In the genomic region with DNA sequence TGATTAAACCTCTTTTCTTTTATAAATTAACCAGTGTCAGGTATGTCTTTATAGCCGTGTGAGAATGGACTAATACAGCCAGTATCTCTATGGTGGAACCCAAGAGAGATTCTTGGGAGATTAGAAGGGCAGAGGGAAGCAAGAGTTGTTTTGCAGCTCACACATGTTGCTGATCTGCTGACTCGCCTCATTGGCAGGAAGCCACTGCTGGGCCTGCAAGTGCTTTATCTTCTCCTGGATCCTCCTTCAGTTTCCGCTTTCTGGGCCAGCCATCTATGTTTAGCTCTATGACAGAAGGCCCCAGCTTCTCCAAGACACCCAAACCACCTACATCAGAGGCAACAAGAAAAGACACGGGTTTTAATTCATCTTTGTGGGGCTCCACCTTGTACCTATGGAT, we compare ENCODE assay signal across 11 cellular contexts. TPM values are rescaled to one million over a fixed set of nuclear protein-coding genes. Genes with fewer than 3 reads are reported as not detected.
DNase-seq lines count a peak whose midpoint lies in the region; ATAC-seq and TF ChIP-seq lines count a peak whose summit lies in the region.
"Had no signal": no experiment of that assay in that cellular context is flagged by ENCODE, and none has a peak within 500 bp of the region (broad histone marks: within the 10 kb centered on the region; RNA-seq: fewer than 3 reads in every experiment).

No MANE protein-coding gene starts in this region.

- peak; percentile 55 for DNase-seq in DMS 273 (lab: John Stamatoyannopoulos, UW; ENCODE audit: unreplicated experiment)
- DNase-seq in DMS 273 treated with DMSO at 0.1 percent for 48 hours (lab: John Stamatoyannopoulos, UW), result no peak
- DNase-seq in mammary epithelial cell, result peak; percentile 18
- peak; percentile 21 for DNase-seq in kidney glomerular epithelial cell (lab: John Stamatoyannopoulos, UW)
- DNase-seq in uterus, result peak; percentile 55 to 72
- DNase-seq in activated T-cell treated with anti-CD3 and anti-CD28 coated beads, Interleukin-2, amount 50 U/mL, for 1 hour, result no peak
- no peak for DNase-seq in activated T-helper 1 cell treated with anti-CD3 and anti-CD28 coated beads, Interleukin-12 subunit alpha, Interleukin-12 subunit beta, Interleukin-2, Interleukin-4 antibody, amounts not matched to agents 30 ng/mL and 10 ng/mL and 1 ng/mL, durations not matched to agents 14 hours and 24 hours and 36 hours (ENCODE audit: low spot score)
- no peak for DNase-seq in naive thymus-derived CD8-positive, alpha-beta T cell
- DNase-seq: NCI-H146 had no signal

- no peak for ATAC-seq in naive thymus-derived CD8-positive, alpha-beta T cell

- no peaks in the 10 kb centered on the region for H3K79me2 ChIP-seq in mammary epithelial cell (ENCODE audit: insufficient read depth, low read length)

- no peaks in the 10 kb centered on the region for H3K27me3 ChIP-seq in mammary epithelial cell (ENCODE audit: insufficient read depth, low read length)
- H3K27me3 ChIP-seq in uterus, result no peaks in the 10 kb centered on the region

- in situ Hi-C loops in mammary epithelial cell (cut with MboI; ENCODE audit: low sequenced_read_pairs in 2 of 2), result no loop called here

- H3K4me3 ChIP-seq in mammary epithelial cell (replicated peaks in 1 of 3; ENCODE audit: insufficient read depth in 1 of 3, low read depth in 2 of 3, low read length in 3 of 3) (no peak overlapping the region), uterus (no peak overlapping the region)

- peaks cover 5% of the 10 kb centered on the region for H3K9me3 Mint-ChIP-seq in activated T-helper 1 cell treated with anti-CD3 and anti-CD28 coated beads, Interleukin-12 subunit alpha, Interleukin-12 subunit beta, Interleukin-2, Interleukin-4 antibody, amounts not matched to agents 30 ng/mL and 10 ng/mL and 1 ng/mL, durations not matched to agents 14 hours and 24 hours and 36 hours
- H3K9me3 Mint-ChIP-seq in naive thymus-derived CD8-positive, alpha-beta T cell, result peaks cover 0 to 39% (median 12%) of the 10 kb centered on the region in 9 donors

- CTCF ChIA-PET in mammary epithelial cell (lab: Charles Lee; ENCODE audit: low non-redundant PET), result no interaction called here

- 66% methylated on average over 4 of the region's 4 CpGs for WGBS in mammary epithelial cell (ENCODE audit: low coverage, missing lambda C conversion rate)

- no peak overlapping the region for H3K4me2 ChIP-seq in mammary epithelial cell (ENCODE audit: insufficient read depth, low read depth, low read length)

- POLR2A ChIA-PET in naive thymus-derived CD8-positive, alpha-beta T cell (lab: Charles Lee), result no interaction called here

- H4K20me1 ChIP-seq in mammary epithelial cell (ENCODE audit: insufficient read depth, low read length), result no peaks in the 10 kb centered on the region

- H3K27ac ChIP-seq in mammary epithelial cell (ENCODE audit: insufficient read depth, low read depth, low read length) (no peak overlapping the region), uterus (peak overlapping the region; percentile 49 to 53)
- H3K27ac ChIP-seq: 22Rv1 had no signal

- H3K27ac Mint-ChIP-seq in activated T-helper 1 cell treated with anti-CD3 and anti-CD28 coated beads, Interleukin-12 subunit alpha, Interleukin-12 subunit beta, Interleukin-2, Interleukin-4 antibody, amounts not matched to agents 30 ng/mL and 10 ng/mL and 1 ng/mL, durations not matched to agents 14 hours and 24 hours and 36 hours, result no peak overlapping the region
- H3K27ac Mint-ChIP-seq in naive thymus-derived CD8-positive, alpha-beta T cell, result no peak overlapping the region

- H3K4me1 ChIP-seq in mammary epithelial cell (ENCODE audit: insufficient read depth, low read length), result peaks cover 8% of the 10 kb centered on the region
- peaks cover 0 to 4% of the 10 kb centered on the region in 2 donors for H3K4me1 ChIP-seq in uterus

- H3K36me3 ChIP-seq in mammary epithelial cell (ENCODE audit: insufficient read depth, low read length) (no peaks in the 10 kb centered on the region), uterus (no peaks in the 10 kb centered on the region)

- intact Hi-C loops in mammary epithelial cell (cut with micrococcal nuclease), result no loop called here
- intact Hi-C loops in uterus (cut with DNase I; ENCODE audit: low total_unique reads), result no loop called here
- intact Hi-C loops in activated T-helper 1 cell treated with anti-CD3 and anti-CD28 coated beads, Interleukin-12 subunit alpha, Interleukin-12 subunit beta, Interleukin-2, Interleukin-4 antibody, amounts not matched to agents 30 ng/mL and 10 ng/mL and 1 ng/mL, durations not matched to agents 14 hours and 24 hours and 36 hours (cut with micrococcal nuclease), result no loop called here

- no peak overlapping the region for H3K9ac ChIP-seq in mammary epithelial cell (ENCODE audit: insufficient read depth, low read length)

- no TSS peak for BruUV-seq in mammary epithelial cell (replicated peaks; lab: Mats Ljungman, UMichigan)

- peaks cover 2% of the 10 kb centered on the region for H3K27me3 Mint-ChIP-seq in activated T-helper 1 cell treated with anti-CD3 and anti-CD28 coated beads, Interleukin-12 subunit alpha, Interleukin-12 subunit beta, Interleukin-2, Interleukin-4 antibody, amounts not matched to agents 30 ng/mL and 10 ng/mL and 1 ng/mL, durations not matched to agents 14 hours and 24 hours and 36 hours (ENCODE audit: insufficient read depth)
- H3K27me3 Mint-ChIP-seq in naive thymus-derived CD8-positive, alpha-beta T cell, result peaks cover 6 to 25% (median 17%) of the 10 kb centered on the region in 5 donors

- H3K4me1 Mint-ChIP-seq in activated T-helper 1 cell treated with anti-CD3 and anti-CD28 coated beads, Interleukin-12 subunit alpha, Interleukin-12 subunit beta, Interleukin-2, Interleukin-4 antibody, amounts not matched to agents 30 ng/mL and 10 ng/mL and 1 ng/mL, durations not matched to agents 14 hours and 24 hours and 36 hours (ENCODE audit: low read depth), result no peaks in the 10 kb centered on the region
- no peaks in the 10 kb centered on the region for H3K4me1 Mint-ChIP-seq in naive thymus-derived CD8-positive, alpha-beta T cell

- no peak for TF ChIP-seq POLR2A in uterus (IDR thresholded peaks at IDR 0.05)

- dilution Hi-C loops in mammary epithelial cell (cut with HindIII; ENCODE audit: low sequenced_read_pairs), result no loop called here

- H2AFZ ChIP-seq in mammary epithelial cell (ENCODE audit: low read depth, low read length), result no peak overlapping the region

- H3K4me3 Mint-ChIP-seq in activated T-helper 1 cell treated with anti-CD3 and anti-CD28 coated beads, Interleukin-12 subunit alpha, Interleukin-12 subunit beta, Interleukin-2, Interleukin-4 antibody, amounts not matched to agents 30 ng/mL and 10 ng/mL and 1 ng/mL, durations not matched to agents 14 hours and 24 hours and 36 hours, result no peak overlapping the region
- H3K4me3 Mint-ChIP-seq in naive thymus-derived CD8-positive, alpha-beta T cell, result no peak overlapping the region

- no peaks in the 10 kb centered on the region for H3K36me3 Mint-ChIP-seq in activated T-helper 1 cell treated with anti-CD3 and anti-CD28 coated beads, Interleukin-12 subunit alpha, Interleukin-12 subunit beta, Interleukin-2, Interleukin-4 antibody, amounts not matched to agents 30 ng/mL and 10 ng/mL and 1 ng/mL, durations not matched to agents 14 hours and 24 hours and 36 hours (ENCODE audit: low read depth)
- peaks cover 0 to 30% (median 10%) of the 10 kb centered on the region in 3 donors for H3K36me3 Mint-ChIP-seq in naive thymus-derived CD8-positive, alpha-beta T cell

- no peak for TF ChIP-seq CTCF in mammary epithelial cell (conservative IDR thresholded peaks at IDR 0.05 in 1 of 2, IDR thresholded peaks at IDR 0.05 in 1 of 2; ENCODE audit: extremely low read depth in 1 of 2, insufficient read depth in 1 of 2, low read depth in 1 of 2, low read length in 2 of 2)
- TF ChIP-seq CTCF in uterus (IDR thresholded peaks at IDR 0.05), result no peak

- H3K9me3 ChIP-seq in mammary epithelial cell (replicated peaks; ENCODE audit: insufficient read depth, low read length) (no peaks in the 10 kb centered on the region), uterus (no peaks in the 10 kb centered on the region)

RNA-seq across cellular contexts. Expression of a gene that starts 23.4 kb away (rescaled TPM):
- total RNA-seq in mammary epithelial cell (under 1 TPM in 1 of 2 donors, not detected in 1; under 0.01 TPM), uterus (10 to 100 TPM in 3 of 4 donors, 1 to 10 TPM in 1; 6.6 to 85.2 (median 53.3) TPM)
- polyA plus RNA-seq in mammary epithelial cell, result 0.05 TPM
- not detected for polyA minus RNA-seq in mammary epithelial cell
- total RNA-seq in activated T-helper 1 cell treated with anti-CD3 and anti-CD28 coated beads, Interleukin-12 subunit alpha, Interleukin-12 subunit beta, Interleukin-2, Interleukin-4 antibody, amounts not matched to agents 30 ng/mL and 10 ng/mL and 1 ng/mL, durations not matched to agents 14 hours and 24 hours and 36 hours, result not detected in 2 replicates
- total RNA-seq in naive thymus-derived CD8-positive, alpha-beta T cell, result not detected
- not detected for polyA plus RNA-seq in naive thymus-derived CD8-positive, alpha-beta T cell
- polyA plus RNA-seq: keratinocyte had no signal

Comparison
In these comparisons a context has a peak if more than half of its experiments do, and no peak if none do; other contexts are left out.
1. DNase-seq: peak in DMS 273 (single experiment), mammary epithelial cell (single experiment), kidney glomerular epithelial cell (single experiment) and uterus (2 of 2); none in DMS 273 treated with DMSO at 0.1 percent for 48 hours (single experiment), activated T-cell treated with anti-CD3 and anti-CD28 coated beads, Interleukin-2, amount 50 U/mL, for 1 hour (single experiment), activated T-helper 1 cell treated with anti-CD3 and anti-CD28 coated beads, Interleukin-12 subunit alpha, Interleukin-12 subunit beta, Interleukin-2, Interleukin-4 antibody, amounts not matched to agents 30 ng/mL and 10 ng/mL and 1 ng/mL, durations not matched to agents 14 hours and 24 hours and 36 hours (single experiment) and naive thymus-derived CD8-positive, alpha-beta T cell (0 of 10).